In genomic region chr20:19594896-19595295, GRCh38 we compare ENCODE assay signal across 20 cellular contexts.
"Had no signal": no experiment of that assay in that cellular context is flagged by ENCODE, and none has a peak within 500 bp of the region (broad histone marks: within the 10 kb centered on the region; RNA-seq: fewer than 3 reads in every experiment).

No MANE protein-coding gene starts in this region.

- ATAC-seq: foreskin keratinocyte; gastroesophageal sphincter; heart left ventricle; left cardiac atrium; left lung; left ventricle myocardium superior; lower lobe of right lung; naive thymus-derived CD4-positive, alpha-beta T cell had no signal

- H3K27ac Mint-ChIP-seq: immature natural killer cell; mesothelial cell of epicardium; naive thymus-derived CD4-positive, alpha-beta T cell had no signal

- DNase-seq: dermis blood vessel endothelial cell; dorsolateral prefrontal cortex; effector CD4-positive, alpha-beta T cell; effector memory CD4-positive, alpha-beta T cell; foreskin keratinocyte; heart left ventricle; hypothalamus; immature natural killer cell; islet precursor cell; kidney; kidney glomerular epithelial cell; left cardiac atrium; left lung; left ventricle myocardium superior; lower lobe of right lung; mesenchymal stem cell; naive thymus-derived CD4-positive, alpha-beta T cell had no signal

- H3K36me3 Mint-ChIP-seq: immature natural killer cell; mesothelial cell of epicardium; naive thymus-derived CD4-positive, alpha-beta T cell had no signal

- H3K4me1 Mint-ChIP-seq: immature natural killer cell; mesothelial cell of epicardium; naive thymus-derived CD4-positive, alpha-beta T cell had no signal

- H3K4me3 Mint-ChIP-seq: immature natural killer cell; mesothelial cell of epicardium; naive thymus-derived CD4-positive, alpha-beta T cell had no signal

- H3K9me3 ChIP-seq: esophagus muscularis mucosa, gastroesophageal sphincter, heart left ventricle, left lung, lower lobe of right lung had no signal
